12 cellular contexts compared by ENCODE assay signal in the genomic region with DNA sequence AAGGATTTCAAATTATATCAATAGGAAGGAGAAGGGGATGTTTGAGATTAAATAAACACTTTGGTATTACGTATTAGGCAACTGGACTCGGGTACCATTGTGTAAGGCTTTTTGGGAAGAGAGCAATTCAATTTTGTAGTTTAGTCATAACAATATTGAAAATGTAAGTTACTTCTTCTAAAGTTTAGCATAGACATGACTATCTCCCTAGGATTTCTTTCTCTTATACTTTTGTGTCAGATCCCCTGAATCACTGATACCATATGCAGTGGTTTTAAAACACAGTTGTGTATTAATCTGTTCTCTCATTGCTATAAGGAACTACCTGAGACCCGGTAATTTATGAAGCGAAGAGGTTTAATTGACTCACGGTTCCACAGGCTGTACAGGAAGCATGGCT.
DNase-seq lines count a peak whose midpoint lies in the region; ATAC-seq, FAIRE-seq and TF ChIP-seq lines count a peak whose summit lies in the region.
"Had no signal": no experiment of that assay in that cellular context is flagged by ENCODE, and none has a peak within 500 bp of the region (broad histone marks: within the 10 kb centered on the region; RNA-seq: fewer than 3 reads in every experiment).

No MANE protein-coding gene starts in this region.

- H3K4me3 ChIP-seq in right atrium auricular region (no peak overlapping the region), astrocyte (ENCODE audit: insufficient read depth, low read depth, low read length) (no peak overlapping the region), sigmoid colon (no peak overlapping the region)
- H3K4me3 ChIP-seq: SK-N-MC had no signal

- H3K27ac ChIP-seq in right atrium auricular region (peak overlapping the region; percentile 47 to 78), astrocyte (ENCODE audit: low read depth, low read length) (no peak overlapping the region), sigmoid colon (peak overlapping the region in 2 of 4 donors; percentile 50 to 55)
- H3K27ac ChIP-seq: SK-N-MC had no signal

- H3K27me3 ChIP-seq in right atrium auricular region (no peaks in the 10 kb centered on the region), astrocyte (ENCODE audit: insufficient read depth, low read length) (no peaks in the 10 kb centered on the region), sigmoid colon (no peaks in the 10 kb centered on the region)

- no peaks in the 10 kb centered on the region for H3K27me3 Mint-ChIP-seq in astrocyte (ENCODE audit: low read depth, unreplicated experiment)
- H3K27me3 Mint-ChIP-seq in nephron progenitor cell (ENCODE audit: low read depth, poor library complexity) = peaks cover 4% of the 10 kb centered on the region

- no peak overlapping the region for H3K9ac ChIP-seq in astrocyte (ENCODE audit: low read length)

- TF ChIP-seq CTCF in right atrium auricular region (IDR thresholded peaks at IDR 0.05) (no peak), astrocyte (IDR thresholded peaks at IDR 0.05; ENCODE audit: insufficient read depth, low read depth, low read length) (no peak), nephron progenitor cell (IDR thresholded peaks at IDR 0.05) (no peak), sigmoid colon (IDR thresholded peaks at IDR 0.05) (no peak)

- H3K9me3 ChIP-seq in right atrium auricular region = no peaks in the 10 kb centered on the region
- no peaks in the 10 kb centered on the region for H3K9me3 ChIP-seq in astrocyte (ENCODE audit: insufficient read depth, low read depth, low read length)
- H3K9me3 ChIP-seq in sigmoid colon = no peaks in the 10 kb centered on the region

- H3K9me3 Mint-ChIP-seq in astrocyte (ENCODE audit: unreplicated experiment) (no peaks in the 10 kb centered on the region), nephron progenitor cell (peaks cover 61% of the 10 kb centered on the region)

- TF ChIP-seq EP300 in sigmoid colon (IDR thresholded peaks at IDR 0.05) = no peak

- no peak for TF ChIP-seq POLR2A in sigmoid colon (IDR thresholded peaks at IDR 0.05)

- WGBS in sigmoid colon, 2 donors = 56 to 88% methylated on average over 5 of the region's 5 CpGs

- H2AFZ ChIP-seq in astrocyte (ENCODE audit: low read depth, low read length) = no peak overlapping the region

- H3K27ac Mint-ChIP-seq in astrocyte (ENCODE audit: unreplicated experiment) (no peak overlapping the region), nephron progenitor cell (peak overlapping the region; percentile 98)

- no peaks in the 10 kb centered on the region for H3K36me3 Mint-ChIP-seq in astrocyte (ENCODE audit: low read depth, unreplicated experiment)
- peaks cover 17% of the 10 kb centered on the region for H3K36me3 Mint-ChIP-seq in nephron progenitor cell (ENCODE audit: low read depth)

- no peaks in the 10 kb centered on the region for H3K79me2 ChIP-seq in astrocyte (ENCODE audit: insufficient read depth, low read length)

- H4K20me1 ChIP-seq in astrocyte (ENCODE audit: insufficient read depth, low read length) = no peaks in the 10 kb centered on the region

- ATAC-seq in Right ventricle myocardium superior (ENCODE audit: poor library complexity) (no peak), HG02852 (IDR thresholded peaks at IDR 0.05; ENCODE audit: unreplicated experiment) (no peak), GM19395 (IDR thresholded peaks at IDR 0.05; ENCODE audit: unreplicated experiment) (no peak)

- DNase-seq in right atrium auricular region (ENCODE audit: low spot score) (no peak), Right ventricle myocardium superior (no peak), astrocyte (ENCODE audit: low read depth) (no peak), nephron progenitor cell (no peak), sigmoid colon (no peak), NCI-H774 (lab: John Stamatoyannopoulos, UW) (no peak)
- DNase-seq: cerebellar nuclear complex, left cardiac atrium, NCI-H524 had no signal

- H3K4me3 Mint-ChIP-seq in astrocyte (ENCODE audit: unreplicated experiment) = no peak overlapping the region
- no peak overlapping the region for H3K4me3 Mint-ChIP-seq in nephron progenitor cell

- peaks cover 5% of the 10 kb centered on the region for H3K4me1 Mint-ChIP-seq in astrocyte (ENCODE audit: low read depth, unreplicated experiment)
- peaks cover 60% of the 10 kb centered on the region for H3K4me1 Mint-ChIP-seq in nephron progenitor cell

- H3K4me1 ChIP-seq in right atrium auricular region (peaks cover 0 to 11% of the 10 kb centered on the region in 2 donors), astrocyte (ENCODE audit: insufficient read depth, low read length) (peaks cover 5% of the 10 kb centered on the region), sigmoid colon (no peaks in the 10 kb centered on the region)

- H3K36me3 ChIP-seq in right atrium auricular region (no peaks in the 10 kb centered on the region), astrocyte (ENCODE audit: insufficient read depth, low read length) (no peaks in the 10 kb centered on the region), sigmoid colon (no peaks in the 10 kb centered on the region)

- H3K4me2 ChIP-seq in astrocyte (ENCODE audit: low read length) = no peak overlapping the region

- peak; percentile 89 for FAIRE-seq in astrocyte (lab: Jason Lieb, UNC)

- intact Hi-C loops in Right ventricle myocardium superior (cut with DNase I) = no loop called here
- intact Hi-C loops in sigmoid colon (cut with DNase I) = no loop called here
